In genomic region chr14:68604361-68604730, GRCh38 we compare ENCODE assay signal across 21 cellular contexts.
"Had no signal": no experiment of that assay in that cellular context is flagged by ENCODE, and none has a peak within 500 bp of the region (broad histone marks: within the 10 kb centered on the region; RNA-seq: fewer than 3 reads in every experiment).

No MANE protein-coding gene starts in this region.

- DNase-seq: colonic mucosa; dermis blood vessel endothelial cell; effector CD4-positive, alpha-beta T cell; kidney; left cardiac atrium; left ventricle myocardium superior; mesendoderm; naive B cell; posterior cingulate gyrus; sigmoid colon; small intestine; stimulated activated CD4-positive, alpha-beta T cell treated with anti-CD3 and anti-CD28 coated beads, Interleukin-12 subunit alpha, Interleukin-12 subunit beta, amount 100 ng/mL, for 4 hours; stimulated activated naive CD4-positive, alpha-beta T cell; stomach; substantia nigra; uterus had no signal

- H3K27me3 ChIP-seq: colonic mucosa, esophagus muscularis mucosa, gastroesophageal sphincter, neutrophil, right atrium auricular region, sigmoid colon, stomach, uterus had no signal

- ATAC-seq: gastroesophageal sphincter, left cardiac atrium, left ventricle myocardium superior had no signal

- H3K36me3 ChIP-seq: colonic mucosa, esophagus muscularis mucosa, gastroesophageal sphincter, neutrophil, right atrium auricular region, sigmoid colon, stomach, uterus had no signal

- H3K9me3 ChIP-seq: colonic mucosa, esophagus muscularis mucosa, gastroesophageal sphincter, neutrophil, right atrium auricular region, sigmoid colon, uterus had no signal

- H3K27ac ChIP-seq: colonic mucosa, esophagus muscularis mucosa, gastroesophageal sphincter, neutrophil, right atrium auricular region, sigmoid colon, stomach had no signal

- H3K4me3 ChIP-seq: colonic mucosa, esophagus muscularis mucosa, gastroesophageal sphincter, lung, right atrium auricular region, sigmoid colon, stomach, uterus had no signal
